10 cellular contexts compared by ENCODE assay signal in genomic region chr2:30664761-30665358, GRCh38.
DNase-seq lines count a peak whose midpoint lies in the region; ATAC-seq lines count a peak whose summit lies in the region.
"Had no signal": no experiment of that assay in that cellular context is flagged by ENCODE, and none has a peak within 500 bp of the region (broad histone marks: within the 10 kb centered on the region; RNA-seq: fewer than 3 reads in every experiment).

No MANE protein-coding gene starts in this region.

- H3K27me3 ChIP-seq in SJSA1 (replicated peaks): no peaks in the 10 kb centered on the region

- peaks cover 39% of the 10 kb centered on the region for H3K4me1 ChIP-seq in SJSA1 (replicated peaks)

- H3K9me3 ChIP-seq in SJSA1 (replicated peaks): peaks cover 18% of the 10 kb centered on the region

- H3K4me3 ChIP-seq in SJSA1: no peak overlapping the region

- no peak for ATAC-seq in HG02642 (IDR thresholded peaks at IDR 0.05; ENCODE audit: poor library complexity, unreplicated experiment)
- ATAC-seq in GM21515 (IDR thresholded peaks at IDR 0.05; ENCODE audit: unreplicated experiment): no peak
- no peak for ATAC-seq in GM21825 (IDR thresholded peaks at IDR 0.05; ENCODE audit: unreplicated experiment)

- peak overlapping the region; percentile 93 for H3K27ac ChIP-seq in SJSA1

- no peaks in the 10 kb centered on the region for H3K36me3 ChIP-seq in SJSA1

- DNase-seq in activated CD8-positive, alpha-beta memory T cell treated with anti-CD3 and anti-CD28 coated beads, Interleukin-2, amount 50 U/mL, for 48 hours: peak; percentile 51
- DNase-seq in activated CD8-positive, alpha-beta memory T cell treated with anti-CD3 and anti-CD28 coated beads for 24 hours: no peak
- DNase-seq in SJSA1 (ENCODE audit: low read depth in 1 of 2, low spot score in 2 of 2) (peak; percentile 96), fibroblast of the conjunctiva (ENCODE audit: low read depth) (peak; percentile 88), stromal cell of bone marrow (ENCODE audit: low read depth) (peak; percentile 93)
- DNase-seq: CD4-positive, CD25-positive, alpha-beta regulatory T cell; stimulated activated CD4-positive, alpha-beta T cell treated with anti-CD3 and anti-CD28 coated beads, Interleukin-4, amount 100 ng/mL, for 24 hours had no signal
